1 cellular context compared by ENCODE assay signal in the genomic region with DNA sequence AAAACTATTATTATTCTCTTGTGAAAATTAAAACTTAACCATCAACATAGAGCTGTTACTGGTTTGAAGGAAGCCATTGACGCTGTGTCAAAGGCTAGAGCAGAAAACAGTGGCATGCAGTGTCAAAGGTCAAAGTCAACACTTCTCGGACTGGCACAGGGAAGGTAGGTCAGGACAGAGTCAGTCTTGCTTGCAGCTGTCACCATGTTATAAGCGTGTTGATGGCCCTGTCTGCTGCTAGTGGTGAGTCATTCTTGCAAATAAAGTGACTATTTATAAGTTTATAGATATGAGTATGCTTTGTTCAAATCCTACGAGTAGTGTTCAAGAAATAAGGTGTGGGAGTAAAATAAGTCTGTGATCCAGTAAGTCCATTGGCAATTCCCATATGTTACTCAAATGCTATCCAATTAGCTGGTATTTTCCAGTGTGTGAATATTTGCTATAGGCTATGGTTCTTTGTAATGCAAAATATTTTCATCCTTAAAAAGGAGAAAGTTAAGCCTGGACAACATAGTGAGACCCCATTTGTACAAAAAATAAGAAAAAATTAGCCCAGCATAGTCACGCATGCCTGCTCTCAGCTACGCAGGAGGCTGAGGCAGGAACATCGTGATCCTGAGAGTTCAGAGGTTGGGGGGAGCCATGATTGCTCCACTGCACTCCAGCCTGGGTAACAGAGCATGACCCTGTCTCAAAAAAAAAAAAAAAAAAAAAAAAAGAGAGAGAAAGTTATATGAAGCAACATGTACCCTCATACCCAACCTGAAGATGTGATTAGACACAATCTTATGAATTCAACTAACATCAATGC.
TF ChIP-seq lines count a peak whose summit lies in the region.

No MANE protein-coding gene starts in this region.

TF ChIP-seq in HepG2, 621 proteins besides CTCF, POLR2A, EP300 and RAD21 (continued from another document and continues in another):
- TF ChIP-seq, protein P1, sequence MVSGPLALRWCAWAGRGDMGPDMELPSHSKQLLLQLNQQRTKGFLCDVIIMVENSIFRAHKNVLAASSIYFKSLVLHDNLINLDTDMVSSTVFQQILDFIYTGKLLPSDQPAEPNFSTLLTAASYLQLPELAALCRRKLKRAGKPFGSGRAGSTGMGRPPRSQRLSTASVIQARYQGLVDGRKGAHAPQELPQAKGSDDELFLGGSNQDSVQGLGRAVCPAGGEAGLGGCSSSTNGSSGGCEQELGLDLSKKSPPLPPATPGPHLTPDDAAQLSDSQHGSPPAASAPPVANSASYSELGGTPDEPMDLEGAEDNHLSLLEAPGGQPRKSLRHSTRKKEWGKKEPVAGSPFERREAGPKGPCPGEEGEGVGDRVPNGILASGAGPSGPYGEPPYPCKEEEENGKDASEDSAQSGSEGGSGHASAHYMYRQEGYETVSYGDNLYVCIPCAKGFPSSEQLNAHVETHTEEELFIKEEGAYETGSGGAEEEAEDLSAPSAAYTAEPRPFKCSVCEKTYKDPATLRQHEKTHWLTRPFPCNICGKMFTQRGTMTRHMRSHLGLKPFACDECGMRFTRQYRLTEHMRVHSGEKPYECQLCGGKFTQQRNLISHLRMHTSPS (CRISPR knock-in tag; IDR thresholded peaks at IDR 0.05; ENCODE audit: low read depth): peak; percentile 60; the same call in 1 of the 2 replicates
- TF ChIP-seq HDAC2 (CRISPR knock-in tag; IDR thresholded peaks at IDR 0.05): peak; percentile 36; the same call in 1 of the 2 replicates
- TF ChIP-seq, protein P2, sequence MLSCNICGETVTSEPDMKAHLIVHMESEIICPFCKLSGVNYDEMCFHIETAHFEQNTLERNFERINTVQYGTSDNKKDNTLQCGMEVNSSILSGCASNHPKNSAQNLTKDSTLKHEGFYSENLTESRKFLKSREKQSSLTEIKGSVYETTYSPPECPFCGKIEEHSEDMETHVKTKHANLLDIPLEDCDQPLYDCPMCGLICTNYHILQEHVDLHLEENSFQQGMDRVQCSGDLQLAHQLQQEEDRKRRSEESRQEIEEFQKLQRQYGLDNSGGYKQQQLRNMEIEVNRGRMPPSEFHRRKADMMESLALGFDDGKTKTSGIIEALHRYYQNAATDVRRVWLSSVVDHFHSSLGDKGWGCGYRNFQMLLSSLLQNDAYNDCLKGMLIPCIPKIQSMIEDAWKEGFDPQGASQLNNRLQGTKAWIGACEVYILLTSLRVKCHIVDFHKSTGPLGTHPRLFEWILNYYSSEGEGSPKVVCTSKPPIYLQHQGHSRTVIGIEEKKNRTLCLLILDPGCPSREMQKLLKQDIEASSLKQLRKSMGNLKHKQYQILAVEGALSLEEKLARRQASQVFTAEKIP (CRISPR knock-in tag; IDR thresholded peaks at IDR 0.05; ENCODE audit: borderline replicate concordance): no peak
- no peak for TF ChIP-seq ZNF367 (CRISPR knock-in tag; IDR thresholded peaks at IDR 0.05; ENCODE audit: borderline replicate concordance)
- TF ChIP-seq ZNF674 (CRISPR knock-in tag; IDR thresholded peaks at IDR 0.05; ENCODE audit: low read depth): no peak
- no peak for TF ChIP-seq REPIN1 (CRISPR knock-in tag; IDR thresholded peaks at IDR 0.05; ENCODE audit: borderline replicate concordance, low read depth)
- no peak for TF ChIP-seq HES4 (CRISPR knock-in tag; IDR thresholded peaks at IDR 0.05; ENCODE audit: borderline replicate concordance)
- no peak for TF ChIP-seq PTBP1 (IDR thresholded peaks at IDR 0.05; ENCODE audit: low read depth, low read length, poor library complexity, severe bottlenecking)
- TF ChIP-seq, protein P3, sequence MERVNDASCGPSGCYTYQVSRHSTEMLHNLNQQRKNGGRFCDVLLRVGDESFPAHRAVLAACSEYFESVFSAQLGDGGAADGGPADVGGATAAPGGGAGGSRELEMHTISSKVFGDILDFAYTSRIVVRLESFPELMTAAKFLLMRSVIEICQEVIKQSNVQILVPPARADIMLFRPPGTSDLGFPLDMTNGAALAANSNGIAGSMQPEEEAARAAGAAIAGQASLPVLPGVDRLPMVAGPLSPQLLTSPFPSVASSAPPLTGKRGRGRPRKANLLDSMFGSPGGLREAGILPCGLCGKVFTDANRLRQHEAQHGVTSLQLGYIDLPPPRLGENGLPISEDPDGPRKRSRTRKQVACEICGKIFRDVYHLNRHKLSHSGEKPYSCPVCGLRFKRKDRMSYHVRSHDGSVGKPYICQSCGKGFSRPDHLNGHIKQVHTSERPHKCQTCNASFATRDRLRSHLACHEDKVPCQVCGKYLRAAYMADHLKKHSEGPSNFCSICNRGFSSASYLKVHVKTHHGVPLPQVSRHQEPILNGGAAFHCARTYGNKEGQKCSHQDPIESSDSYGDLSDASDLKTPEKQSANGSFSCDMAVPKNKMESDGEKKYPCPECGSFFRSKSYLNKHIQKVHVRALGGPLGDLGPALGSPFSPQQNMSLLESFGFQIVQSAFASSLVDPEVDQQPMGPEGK (CRISPR knock-in tag; IDR thresholded peaks at IDR 0.05): no peak
- no peak for TF ChIP-seq ZNF235 (CRISPR knock-in tag; IDR thresholded peaks at IDR 0.05; ENCODE audit: borderline replicate concordance)
- TF ChIP-seq ZSCAN21 (CRISPR knock-in tag; IDR thresholded peaks at IDR 0.05; ENCODE audit: borderline replicate concordance): no peak
- TF ChIP-seq, protein P4, sequence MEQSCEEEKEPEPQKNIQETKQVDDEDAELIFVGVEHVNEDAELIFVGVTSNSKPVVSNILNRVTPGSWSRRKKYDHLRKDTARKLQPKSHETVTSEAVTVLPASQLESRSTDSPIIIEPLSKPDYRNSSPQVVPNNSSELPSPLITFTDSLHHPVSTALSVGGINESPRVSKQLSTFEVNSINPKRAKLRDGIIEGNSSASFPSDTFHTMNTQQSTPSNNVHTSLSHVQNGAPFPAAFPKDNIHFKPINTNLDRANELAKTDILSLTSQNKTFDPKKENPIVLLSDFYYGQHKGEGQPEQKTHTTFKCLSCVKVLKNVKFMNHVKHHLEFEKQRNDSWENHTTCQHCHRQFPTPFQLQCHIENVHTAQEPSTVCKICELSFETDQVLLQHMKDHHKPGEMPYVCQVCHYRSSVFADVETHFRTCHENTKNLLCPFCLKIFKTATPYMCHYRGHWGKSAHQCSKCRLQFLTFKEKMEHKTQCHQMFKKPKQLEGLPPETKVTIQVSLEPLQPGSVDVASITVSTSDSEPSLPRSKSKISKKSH (CRISPR knock-in tag; IDR thresholded peaks at IDR 0.05; ENCODE audit: borderline replicate concordance): no peak
- TF ChIP-seq ZNF296 (CRISPR knock-in tag; conservative IDR thresholded peaks at IDR 0.05): no peak
- TF ChIP-seq HHEX (CRISPR knock-in tag; IDR thresholded peaks at IDR 0.05): no peak
- TF ChIP-seq ZBTB8A (CRISPR knock-in tag; IDR thresholded peaks at IDR 0.05; ENCODE audit: borderline replicate concordance, low read depth): no peak
- TF ChIP-seq PLRG1 (conservative IDR thresholded peaks at IDR 0.05): no peak
- no peak for TF ChIP-seq ZBTB1 (CRISPR knock-in tag; IDR thresholded peaks at IDR 0.05; ENCODE audit: borderline replicate concordance)
- TF ChIP-seq ZNF776 (CRISPR knock-in tag; IDR thresholded peaks at IDR 0.05): no peak
- TF ChIP-seq KAT7 (CRISPR knock-in tag; IDR thresholded peaks at IDR 0.05; ENCODE audit: borderline replicate concordance): no peak
- TF ChIP-seq, protein P5, sequence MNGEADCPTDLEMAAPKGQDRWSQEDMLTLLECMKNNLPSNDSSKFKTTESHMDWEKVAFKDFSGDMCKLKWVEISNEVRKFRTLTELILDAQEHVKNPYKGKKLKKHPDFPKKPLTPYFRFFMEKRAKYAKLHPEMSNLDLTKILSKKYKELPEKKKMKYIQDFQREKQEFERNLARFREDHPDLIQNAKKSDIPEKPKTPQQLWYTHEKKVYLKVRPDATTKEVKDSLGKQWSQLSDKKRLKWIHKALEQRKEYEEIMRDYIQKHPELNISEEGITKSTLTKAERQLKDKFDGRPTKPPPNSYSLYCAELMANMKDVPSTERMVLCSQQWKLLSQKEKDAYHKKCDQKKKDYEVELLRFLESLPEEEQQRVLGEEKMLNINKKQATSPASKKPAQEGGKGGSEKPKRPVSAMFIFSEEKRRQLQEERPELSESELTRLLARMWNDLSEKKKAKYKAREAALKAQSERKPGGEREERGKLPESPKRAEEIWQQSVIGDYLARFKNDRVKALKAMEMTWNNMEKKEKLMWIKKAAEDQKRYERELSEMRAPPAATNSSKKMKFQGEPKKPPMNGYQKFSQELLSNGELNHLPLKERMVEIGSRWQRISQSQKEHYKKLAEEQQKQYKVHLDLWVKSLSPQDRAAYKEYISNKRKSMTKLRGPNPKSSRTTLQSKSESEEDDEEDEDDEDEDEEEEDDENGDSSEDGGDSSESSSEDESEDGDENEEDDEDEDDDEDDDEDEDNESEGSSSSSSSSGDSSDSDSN (CRISPR knock-in tag; IDR thresholded peaks at IDR 0.05): no peak
- no peak for TF ChIP-seq PITX1 (CRISPR knock-in tag; IDR thresholded peaks at IDR 0.05)
- no peak for TF ChIP-seq ZNF891 (CRISPR knock-in tag; IDR thresholded peaks at IDR 0.05)
- TF ChIP-seq, protein P6, sequence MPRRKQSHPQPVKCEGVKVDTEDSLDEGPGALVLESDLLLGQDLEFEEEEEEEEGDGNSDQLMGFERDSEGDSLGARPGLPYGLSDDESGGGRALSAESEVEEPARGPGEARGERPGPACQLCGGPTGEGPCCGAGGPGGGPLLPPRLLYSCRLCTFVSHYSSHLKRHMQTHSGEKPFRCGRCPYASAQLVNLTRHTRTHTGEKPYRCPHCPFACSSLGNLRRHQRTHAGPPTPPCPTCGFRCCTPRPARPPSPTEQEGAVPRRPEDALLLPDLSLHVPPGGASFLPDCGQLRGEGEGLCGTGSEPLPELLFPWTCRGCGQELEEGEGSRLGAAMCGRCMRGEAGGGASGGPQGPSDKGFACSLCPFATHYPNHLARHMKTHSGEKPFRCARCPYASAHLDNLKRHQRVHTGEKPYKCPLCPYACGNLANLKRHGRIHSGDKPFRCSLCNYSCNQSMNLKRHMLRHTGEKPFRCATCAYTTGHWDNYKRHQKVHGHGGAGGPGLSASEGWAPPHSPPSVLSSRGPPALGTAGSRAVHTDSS (CRISPR knock-in tag; conservative IDR thresholded peaks at IDR 0.05): no peak
- no peak for TF ChIP-seq ZNF713 (CRISPR knock-in tag; IDR thresholded peaks at IDR 0.05)
- no peak for TF ChIP-seq SMAD3 (CRISPR knock-in tag; IDR thresholded peaks at IDR 0.05)
- TF ChIP-seq PHF8 (CRISPR knock-in tag; IDR thresholded peaks at IDR 0.05): no peak
- TF ChIP-seq DNMT3B (CRISPR knock-in tag; conservative IDR thresholded peaks at IDR 0.05): no peak
- TF ChIP-seq NFATC3 (CRISPR knock-in tag; IDR thresholded peaks at IDR 0.05): no peak
- TF ChIP-seq TARDBP (CRISPR knock-in tag; IDR thresholded peaks at IDR 0.05): no peak
- TF ChIP-seq ZNF124 (CRISPR knock-in tag; IDR thresholded peaks at IDR 0.05): no peak
- TF ChIP-seq, protein P7, sequence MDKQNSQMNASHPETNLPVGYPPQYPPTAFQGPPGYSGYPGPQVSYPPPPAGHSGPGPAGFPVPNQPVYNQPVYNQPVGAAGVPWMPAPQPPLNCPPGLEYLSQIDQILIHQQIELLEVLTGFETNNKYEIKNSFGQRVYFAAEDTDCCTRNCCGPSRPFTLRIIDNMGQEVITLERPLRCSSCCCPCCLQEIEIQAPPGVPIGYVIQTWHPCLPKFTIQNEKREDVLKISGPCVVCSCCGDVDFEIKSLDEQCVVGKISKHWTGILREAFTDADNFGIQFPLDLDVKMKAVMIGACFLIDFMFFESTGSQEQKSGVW (CRISPR knock-in tag; IDR thresholded peaks at IDR 0.05; ENCODE audit: borderline replicate concordance): no peak
- no peak for TF ChIP-seq MLLT10 (CRISPR knock-in tag; IDR thresholded peaks at IDR 0.05)
- TF ChIP-seq, protein P8, sequence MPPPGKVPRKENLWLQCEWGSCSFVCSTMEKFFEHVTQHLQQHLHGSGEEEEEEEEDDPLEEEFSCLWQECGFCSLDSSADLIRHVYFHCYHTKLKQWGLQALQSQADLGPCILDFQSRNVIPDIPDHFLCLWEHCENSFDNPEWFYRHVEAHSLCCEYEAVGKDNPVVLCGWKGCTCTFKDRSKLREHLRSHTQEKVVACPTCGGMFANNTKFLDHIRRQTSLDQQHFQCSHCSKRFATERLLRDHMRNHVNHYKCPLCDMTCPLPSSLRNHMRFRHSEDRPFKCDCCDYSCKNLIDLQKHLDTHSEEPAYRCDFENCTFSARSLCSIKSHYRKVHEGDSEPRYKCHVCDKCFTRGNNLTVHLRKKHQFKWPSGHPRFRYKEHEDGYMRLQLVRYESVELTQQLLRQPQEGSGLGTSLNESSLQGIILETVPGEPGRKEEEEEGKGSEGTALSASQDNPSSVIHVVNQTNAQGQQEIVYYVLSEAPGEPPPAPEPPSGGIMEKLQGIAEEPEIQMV (CRISPR knock-in tag; IDR thresholded peaks at IDR 0.05; ENCODE audit: low read depth): no peak
- TF ChIP-seq, protein P9, sequence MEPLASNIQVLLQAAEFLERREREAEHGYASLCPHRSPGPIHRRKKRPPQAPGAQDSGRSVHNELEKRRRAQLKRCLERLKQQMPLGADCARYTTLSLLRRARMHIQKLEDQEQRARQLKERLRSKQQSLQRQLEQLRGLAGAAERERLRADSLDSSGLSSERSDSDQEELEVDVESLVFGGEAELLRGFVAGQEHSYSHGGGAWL (CRISPR knock-in tag; IDR thresholded peaks at IDR 0.05): no peak
- TF ChIP-seq MEIS2 (CRISPR knock-in tag; IDR thresholded peaks at IDR 0.05): 0 out of 2 replicates have a peak, but pooled peaks have one; percentile 28
- TF ChIP-seq, protein P10, sequence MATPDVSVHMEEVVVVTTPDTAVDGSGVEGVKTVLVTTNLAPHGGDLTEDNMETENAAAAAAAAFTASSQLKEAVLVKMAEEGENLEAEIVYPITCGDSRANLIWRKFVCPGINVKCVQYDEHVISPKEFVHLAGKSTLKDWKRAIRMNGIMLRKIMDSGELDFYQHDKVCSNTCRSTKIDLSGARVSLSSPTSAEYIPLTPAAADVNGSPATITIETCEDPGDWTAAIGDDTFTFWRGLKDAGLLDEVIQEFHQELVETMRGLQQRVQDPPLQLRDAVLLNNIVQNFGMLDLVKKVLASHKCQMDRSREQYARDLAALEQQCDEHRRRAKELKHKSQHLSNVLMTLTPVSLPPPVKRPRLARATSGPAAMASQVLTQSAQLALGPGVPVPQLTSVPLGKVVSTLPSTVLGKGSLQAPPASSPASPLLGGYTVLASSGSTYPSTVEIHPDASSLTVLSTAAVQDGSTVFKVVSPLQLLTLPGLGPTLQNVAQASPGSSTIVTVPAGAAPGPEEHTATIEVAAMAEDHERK (CRISPR knock-in tag; IDR thresholded peaks at IDR 0.05; ENCODE audit: low read depth): no peak
- TF ChIP-seq, protein P11, sequence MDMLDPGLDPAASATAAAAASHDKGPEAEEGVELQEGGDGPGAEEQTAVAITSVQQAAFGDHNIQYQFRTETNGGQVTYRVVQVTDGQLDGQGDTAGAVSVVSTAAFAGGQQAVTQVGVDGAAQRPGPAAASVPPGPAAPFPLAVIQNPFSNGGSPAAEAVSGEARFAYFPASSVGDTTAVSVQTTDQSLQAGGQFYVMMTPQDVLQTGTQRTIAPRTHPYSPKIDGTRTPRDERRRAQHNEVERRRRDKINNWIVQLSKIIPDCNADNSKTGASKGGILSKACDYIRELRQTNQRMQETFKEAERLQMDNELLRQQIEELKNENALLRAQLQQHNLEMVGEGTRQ (IDR thresholded peaks at IDR 0.05; ENCODE audit: low read depth, low read length): no peak
- TF ChIP-seq, protein P11 (CRISPR knock-in tag; IDR thresholded peaks at IDR 0.05; ENCODE audit: borderline replicate concordance): no peak
- no peak for TF ChIP-seq RBFOX2 (IDR thresholded peaks at IDR 0.05; ENCODE audit: low read depth, low read length)
- TF ChIP-seq HNRNPK (IDR thresholded peaks at IDR 0.05; ENCODE audit: low read depth, low read length, poor library complexity, severe bottlenecking): no peak
- no peak for TF ChIP-seq REXO4 (CRISPR knock-in tag; IDR thresholded peaks at IDR 0.05; ENCODE audit: borderline replicate concordance)
- peak; percentile 63 for TF ChIP-seq HNF4A (CRISPR knock-in tag; IDR thresholded peaks at IDR 0.05)
